8 cellular contexts compared by ENCODE assay signal in the genomic region with DNA sequence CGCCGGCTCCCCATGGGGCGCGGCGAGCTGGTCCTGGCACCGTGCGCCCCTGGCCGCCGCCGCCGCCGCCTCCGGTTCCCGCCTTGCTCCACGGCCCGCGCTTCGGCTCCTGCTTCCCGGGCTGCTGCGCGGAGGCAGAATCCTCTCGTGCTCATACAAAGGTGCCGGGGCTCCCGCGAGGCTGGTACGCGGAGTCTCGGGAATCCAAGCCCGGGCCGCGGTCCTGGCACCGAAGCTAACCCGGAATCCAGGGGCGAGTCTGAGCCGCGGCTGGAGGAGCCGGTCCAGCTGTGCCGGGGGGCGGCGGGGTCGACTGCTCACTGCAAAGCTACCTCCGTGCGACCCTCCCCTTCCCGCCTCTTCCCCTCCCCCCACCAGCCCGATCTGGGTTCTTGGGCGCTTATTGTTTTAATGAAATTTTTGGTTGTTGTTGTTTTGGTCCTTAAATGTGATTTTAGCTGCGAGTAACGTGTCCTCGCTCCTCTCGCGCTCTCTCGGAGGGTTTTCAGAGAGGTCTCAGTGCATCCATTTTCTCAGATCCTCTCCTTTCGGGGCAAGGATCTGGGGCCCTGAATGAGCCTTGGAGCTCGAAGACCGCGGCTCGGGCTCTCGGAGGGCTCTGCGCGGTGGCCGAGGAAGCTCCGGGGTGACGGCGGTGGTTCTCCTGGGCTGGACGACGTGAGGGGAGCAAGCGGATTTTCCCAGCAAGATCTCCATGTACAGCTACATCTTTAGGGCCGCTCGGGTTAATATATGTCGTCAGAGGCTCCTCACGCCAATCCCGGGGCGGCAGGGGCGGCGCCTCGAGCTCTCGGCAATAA. TPM values are rescaled to one million over a fixed set of nuclear protein-coding genes. Genes with fewer than 3 reads are reported as not detected.
DNase-seq lines count a peak whose midpoint lies in the region; ATAC-seq and TF ChIP-seq lines count a peak whose summit lies in the region.

Gene HAND2, minus strand, starts transcription at position 725 of the 821 bp plus-strand sequence. CDS start 940 bp downstream, outside the sequence.

- intact Hi-C loops in right lobe of liver (cut with DNase I): no loop called here

- TF ChIP-seq CTCF in right lobe of liver (IDR thresholded peaks at IDR 0.05): no peak

- peak; percentile 46 for TF ChIP-seq POLR2A in right lobe of liver (IDR thresholded peaks at IDR 0.05)

- 2% methylated on average over 22 of the region's 77 CpGs for WGBS in right lobe of liver (ENCODE audit: insufficient coverage, low coverage, low lambda C conversion rate, missing lambda C conversion rate)
- under 1% methylated on average over 77 of the region's 77 CpGs for WGBS in urinary bladder

- H3K4me3 ChIP-seq in right lobe of liver (peak within 1 kb of the TSS; percentile 25 to 40 (median 31)), urinary bladder (ENCODE audit: low read depth, low read length) (peak within 1 kb of the TSS; percentile 87)

- H3K9me3 ChIP-seq in right lobe of liver: no peaks in the 10 kb centered on the region

- ATAC-seq in right lobe of liver: peak; percentile 15 to 45 (median 43)

- DNase-seq in DMS 273 treated with DMSO at 0.1 percent for 48 hours (lab: John Stamatoyannopoulos, UW) (peak; percentile 29), NCI-H1417 (lab: John Stamatoyannopoulos, UW) (peak in 2 of 3 experiments; percentile 86 to 90), astrocyte of the hippocampus (ENCODE audit: low read depth, low spot score) (peak; percentile 62), right lobe of liver (no peak), SW480 (ENCODE audit: low spot score) (no peak), LoVo (ENCODE audit: low spot score) (no peak), mesenteric fat pad (ENCODE audit: low spot score) (no peak)

- peaks cover 0 to 52% of the 10 kb centered on the region in 2 donors for H3K27me3 ChIP-seq in right lobe of liver

- peak within 1 kb of the TSS; percentile 49 to 73 (median 69) for H3K27ac ChIP-seq in right lobe of liver
- peak within 1 kb of the TSS; percentile 91 for H3K27ac ChIP-seq in urinary bladder (ENCODE audit: low read depth)

- H3K36me3 ChIP-seq in right lobe of liver (no peaks in the 10 kb centered on the region), urinary bladder (ENCODE audit: insufficient read depth) (no peaks in the 10 kb centered on the region)

- peaks cover 0 to 7% (median 0%) of the 10 kb centered on the region in 4 donors for H3K4me1 ChIP-seq in right lobe of liver
- H3K4me1 ChIP-seq in urinary bladder (ENCODE audit: insufficient read depth): no peaks in the 10 kb centered on the region

RNA-seq across cellular contexts. Expression of gene HAND2, which starts in this region (rescaled TPM):
- total RNA-seq in right lobe of liver (10 to 100 TPM in 1 of 6 experiments, 1 to 10 TPM in 5; 2.1 to 11.2 (median 6.2) TPM), urinary bladder (14.5 TPM), mesenteric fat pad (6.3 TPM)
- polyA plus RNA-seq in urinary bladder: 75.1 TPM

Comparison
In these comparisons a context has a peak if more than half of its experiments do, and no peak if none do; other contexts are left out.
1. DNase-seq: peak in DMS 273 treated with DMSO at 0.1 percent for 48 hours (single experiment), NCI-H1417 (2 of 3) and astrocyte of the hippocampus (single experiment); none in right lobe of liver (0 of 3), SW480 (single experiment), LoVo (single experiment) and mesenteric fat pad (single experiment).